In genomic region chr11:20162824-20163777, GRCh38 we compare ENCODE assay signal across 9 cellular contexts. TPM values are rescaled to one million over a fixed set of nuclear protein-coding genes. Genes with fewer than 3 reads are reported as not detected.
DNase-seq lines count a peak whose midpoint lies in the region; ATAC-seq lines count a peak whose summit lies in the region.
"Had no signal": no experiment of that assay in that cellular context is flagged by ENCODE, and none has a peak within 500 bp of the region (broad histone marks: within the 10 kb centered on the region; RNA-seq: fewer than 3 reads in every experiment).

No MANE protein-coding gene starts in this region.

- DNase-seq in DMS 273 (lab: John Stamatoyannopoulos, UW; ENCODE audit: unreplicated experiment): peak; percentile 57
- DNase-seq in DMS 273 treated with DMSO at 0.1 percent for 48 hours (lab: John Stamatoyannopoulos, UW): no peak
- peak; percentile 41 for DNase-seq in activated T-cell treated with anti-CD3 and anti-CD28 coated beads, Interleukin-2, amount 50 U/mL, for 24 hours
- DNase-seq in left cardiac atrium: peak; percentile 26
- no peak for DNase-seq in T-helper 9 cell
- DNase-seq in activated gamma-delta T cell (lab: John Stamatoyannopoulos, UW): no peak

- H3K27ac ChIP-seq in skeletal muscle tissue (ENCODE audit: low read depth, low read length): no peak overlapping the region
- H3K27ac ChIP-seq: 22Rv1 had no signal

- intact Hi-C loops in left cardiac atrium (cut with DNase I): no loop called here

- H3K4me3 Mint-ChIP-seq in activated T-cell treated with anti-CD3 and anti-CD28 coated beads, Interleukin-2, amount 50 U/mL, for 24 hours: peak overlapping the region; percentile 52

- H3K9ac ChIP-seq in skeletal muscle tissue (ENCODE audit: low read depth in 1 of 3, low read length in 3 of 3): peak overlapping the region in 2 of 3 donors; percentile 33 to 57

- no peaks in the 10 kb centered on the region for H3K36me3 Mint-ChIP-seq in activated T-cell treated with anti-CD3 and anti-CD28 coated beads, Interleukin-2, amount 50 U/mL, for 24 hours (ENCODE audit: low read depth)

- peaks cover 32% of the 10 kb centered on the region for H3K4me1 Mint-ChIP-seq in activated T-cell treated with anti-CD3 and anti-CD28 coated beads, Interleukin-2, amount 50 U/mL, for 24 hours (ENCODE audit: low read depth)

- peaks cover 8 to 12% (median 9%) of the 10 kb centered on the region in 3 donors for H3K4me1 ChIP-seq in skeletal muscle tissue (ENCODE audit: control insufficient read depth in 3 of 3, insufficient read depth in 3 of 3, low read length in 3 of 3)

- H3K36me3 ChIP-seq in skeletal muscle tissue (ENCODE audit: control insufficient read depth in 3 of 3, insufficient read depth in 3 of 3, low read length in 3 of 3): no peaks in the 10 kb centered on the region

- H3K9me3 Mint-ChIP-seq in activated T-cell treated with anti-CD3 and anti-CD28 coated beads, Interleukin-2, amount 50 U/mL, for 24 hours: peaks cover 8% of the 10 kb centered on the region

- H3K4me3 ChIP-seq in skeletal muscle tissue (ENCODE audit: low read length in 3 of 3): peak overlapping the region; percentile 40 to 72 (median 68)

- peaks cover 75 to 83% (median 78%) of the 10 kb centered on the region in 3 donors for H3K27me3 ChIP-seq in skeletal muscle tissue (ENCODE audit: control insufficient read depth in 3 of 3, insufficient read depth in 3 of 3, low read length in 3 of 3)

- peak overlapping the region; percentile 14 for H3K27ac Mint-ChIP-seq in activated T-cell treated with anti-CD3 and anti-CD28 coated beads, Interleukin-2, amount 50 U/mL, for 24 hours

- peaks cover 93% of the 10 kb centered on the region for H3K27me3 Mint-ChIP-seq in activated T-cell treated with anti-CD3 and anti-CD28 coated beads, Interleukin-2, amount 50 U/mL, for 24 hours

- peak; percentile 48 to 73 for ATAC-seq in left cardiac atrium
- no peak for ATAC-seq in GM19328 (IDR thresholded peaks at IDR 0.05; ENCODE audit: unreplicated experiment)

- H3K9me3 ChIP-seq in skeletal muscle tissue (ENCODE audit: control insufficient read depth in 3 of 3, low read length in 3 of 3): peaks cover 0 to 2% (median 0%) of the 10 kb centered on the region in 3 donors

RNA-seq across cellular contexts. Expression of gene DBX1, which starts 2.8 kb away (rescaled TPM):
- total RNA-seq in left cardiac atrium: not detected
- under 0.01 TPM for total RNA-seq in skeletal muscle tissue

Comparison
In these comparisons a context has a peak if more than half of its experiments do, and no peak if none do; other contexts are left out.
1. DNase-seq: peak in DMS 273 (single experiment), activated T-cell treated with anti-CD3 and anti-CD28 coated beads, Interleukin-2, amount 50 U/mL, for 24 hours (single experiment) and left cardiac atrium (single experiment); none in DMS 273 treated with DMSO at 0.1 percent for 48 hours (single experiment), T-helper 9 cell (single experiment) and activated gamma-delta T cell (single experiment).